ENCODE assay signal across 1 cellular context in the genomic region with DNA sequence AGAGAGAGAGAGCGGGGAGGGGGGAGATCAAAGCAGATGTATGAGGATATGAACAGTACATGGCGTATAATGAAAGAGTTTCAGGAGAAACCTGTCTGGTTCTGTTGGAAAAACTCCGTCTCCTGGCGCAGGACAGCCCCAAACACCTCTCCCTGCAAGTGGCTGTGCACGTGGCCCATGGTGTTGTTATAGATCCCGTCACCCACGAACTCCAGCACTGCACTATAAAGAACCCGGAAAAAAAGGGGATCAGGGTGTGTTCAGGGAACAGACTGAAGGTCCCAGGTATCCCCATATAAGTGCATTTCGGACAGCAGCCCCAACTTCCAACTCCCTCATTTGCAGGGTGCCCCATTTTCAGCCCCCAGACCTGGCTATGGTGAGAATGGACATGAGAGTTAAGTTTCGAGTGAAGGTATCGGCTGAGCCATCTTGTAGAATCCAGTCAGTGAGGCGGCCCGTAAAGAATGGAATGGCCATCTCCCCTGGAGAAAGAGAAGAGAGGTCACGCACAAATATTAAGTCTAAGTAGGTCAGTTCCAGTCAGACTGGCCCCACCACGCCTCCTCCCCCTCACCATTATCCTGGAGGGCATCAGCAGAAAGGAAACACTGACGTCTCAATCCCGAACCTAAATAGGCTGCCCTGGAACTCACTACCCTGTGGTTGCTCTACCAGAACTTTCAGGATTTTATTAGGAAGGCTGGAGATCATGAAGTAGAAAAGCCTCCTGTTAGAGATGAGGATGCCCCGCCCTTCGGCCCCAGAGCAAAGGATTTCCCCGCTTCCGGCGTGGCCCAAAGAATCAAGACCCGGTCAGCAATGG.
TF ChIP-seq lines count a peak whose summit lies in the region.

No MANE protein-coding gene starts in this region.

TF ChIP-seq in endothelial cell of umbilical vein, 7 proteins besides CTCF, POLR2A, EP300 and RAD21:
- no peak for TF ChIP-seq GATA2 (IDR thresholded peaks at IDR 0.05; ENCODE audit: insufficient read depth, insufficient read length, low read depth, low read length)
- TF ChIP-seq, protein P1, sequence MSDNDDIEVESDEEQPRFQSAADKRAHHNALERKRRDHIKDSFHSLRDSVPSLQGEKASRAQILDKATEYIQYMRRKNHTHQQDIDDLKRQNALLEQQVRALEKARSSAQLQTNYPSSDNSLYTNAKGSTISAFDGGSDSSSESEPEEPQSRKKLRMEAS (IDR thresholded peaks at IDR 0.05; ENCODE audit: insufficient read depth, insufficient read length) = no peak
- no peak for TF ChIP-seq FOS (IDR thresholded peaks at IDR 0.05; ENCODE audit: borderline replicate concordance, insufficient read depth, low read length)
- no peak for TF ChIP-seq POLR2AphosphoS5 (IDR thresholded peaks at IDR 0.05; ENCODE audit: insufficient read depth, low read depth, low read length)
- TF ChIP-seq MYC (IDR thresholded peaks at IDR 0.05; ENCODE audit: low read depth, low read length) = no peak
- TF ChIP-seq JUN (IDR thresholded peaks at IDR 0.05; ENCODE audit: borderline replicate concordance, insufficient read depth, insufficient read length, low read depth) = no peak
- no peak for TF ChIP-seq EZH2 (IDR thresholded peaks at IDR 0.05; ENCODE audit: borderline replicate concordance, low read depth, low read length, severe bottlenecking)
